In genomic region chr11:36361901-36362391, GRCh38 we compare ENCODE assay signal across 1 cellular context.
TF ChIP-seq lines count a peak whose summit lies in the region.

No MANE protein-coding gene starts in this region.

TF ChIP-seq in Ishikawa, 13 proteins besides CTCF, POLR2A, EP300 and RAD21 (continued from another document):
- TF ChIP-seq REST (IDR thresholded peaks at IDR 0.05; ENCODE audit: low read depth), result no peak
- TF ChIP-seq CEBPB (IDR thresholded peaks at IDR 0.05), result no peak
- TF ChIP-seq TAF1 (IDR thresholded peaks at IDR 0.05; ENCODE audit: low read depth), result no peak
- TF ChIP-seq TEAD4 (IDR thresholded peaks at IDR 0.05), result peak; percentile 48; the same call in 1 of the 2 replicates
- peak; percentile 29; the same call in 1 of the 2 replicates for TF ChIP-seq TCF12 (IDR thresholded peaks at IDR 0.05; ENCODE audit: low read depth)
